ENCODE assay signal across 15 cellular contexts in the genomic region with DNA sequence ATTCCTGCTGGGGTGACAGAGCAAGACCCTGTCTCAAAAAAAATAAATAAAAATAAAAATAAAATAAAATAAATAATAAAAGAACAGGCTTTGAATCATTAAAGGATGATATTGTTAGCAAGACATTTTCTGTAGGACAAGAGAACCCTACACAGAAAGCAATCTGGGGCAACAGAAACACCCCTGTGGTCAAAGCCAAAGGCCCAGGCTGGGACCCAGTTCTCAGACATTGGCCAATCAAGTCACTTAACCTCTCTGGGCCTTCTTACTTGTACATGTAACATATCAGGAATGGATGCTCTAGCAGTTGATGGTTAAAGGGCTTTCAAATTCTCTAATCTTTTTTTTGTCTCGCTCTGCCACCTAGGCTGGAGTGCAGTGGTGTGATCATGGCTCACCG. TPM values are rescaled to one million over a fixed set of nuclear protein-coding genes. Genes with fewer than 3 reads are reported as not detected.
A peak's percentile ranks its signal among the peaks of the same experiment; 100 is the strongest.
DNase-seq lines count a peak whose midpoint lies in the region; ATAC-seq and TF ChIP-seq lines count a peak whose summit lies in the region.
"Had no signal": no experiment of that assay in that cellular context is flagged by ENCODE, and none has a peak within 500 bp of the region (broad histone marks: within the 10 kb centered on the region; RNA-seq: fewer than 3 reads in every experiment).

No MANE protein-coding gene starts in this region.

- peak overlapping the region; percentile 82; the same call in 1 of the 2 replicates for H2AFZ ChIP-seq in Loucy (ENCODE audit: low read length)

- no peaks in the 10 kb centered on the region for H4K20me1 ChIP-seq in Loucy (ENCODE audit: insufficient read depth, low read length, poor library complexity, severe bottlenecking)

- no peaks in the 10 kb centered on the region for H3K9me2 ChIP-seq in Loucy (replicated peaks; ENCODE audit: low read depth, low read length)

- H3K27ac Mint-ChIP-seq in activated T-cell treated with anti-CD3 and anti-CD28 coated beads, Interleukin-2, amount 50 U/mL, for 24 hours = peak overlapping the region; percentile 73
- peak overlapping the region; percentile 34 for H3K27ac Mint-ChIP-seq in activated T-helper 1 cell treated with anti-CD3 and anti-CD28 coated beads, Interleukin-12 subunit alpha, Interleukin-12 subunit beta, Interleukin-2, Interleukin-4 antibody, amounts not matched to agents 30 ng/mL and 10 ng/mL and 1 ng/mL, durations not matched to agents 14 hours and 24 hours and 36 hours
- H3K27ac Mint-ChIP-seq in stimulated activated effector memory CD8-positive, alpha-beta T cell treated with anti-CD3 and anti-CD28 coated beads, Interleukin-12 subunit alpha, Interleukin-12 subunit beta, amount 100 ng/mL, for 72 hours = peak overlapping the region; percentile 52

- no peak for TF ChIP-seq CTCF in Loucy (conservative IDR thresholded peaks at IDR 0.05; ENCODE audit: low read length)

- no peaks in the 10 kb centered on the region for H3K36me3 Mint-ChIP-seq in activated T-cell treated with anti-CD3 and anti-CD28 coated beads, Interleukin-2, amount 50 U/mL, for 24 hours (ENCODE audit: low read depth)
- no peaks in the 10 kb centered on the region for H3K36me3 Mint-ChIP-seq in activated T-helper 1 cell treated with anti-CD3 and anti-CD28 coated beads, Interleukin-12 subunit alpha, Interleukin-12 subunit beta, Interleukin-2, Interleukin-4 antibody, amounts not matched to agents 30 ng/mL and 10 ng/mL and 1 ng/mL, durations not matched to agents 14 hours and 24 hours and 36 hours (ENCODE audit: low read depth)
- H3K36me3 Mint-ChIP-seq in stimulated activated effector memory CD8-positive, alpha-beta T cell treated with anti-CD3 and anti-CD28 coated beads, Interleukin-12 subunit alpha, Interleukin-12 subunit beta, amount 100 ng/mL, for 72 hours = no peaks in the 10 kb centered on the region
- H3K36me3 Mint-ChIP-seq: CD8-positive, alpha-beta memory T cell had no signal

- peak overlapping the region; percentile 59 for H3K9ac ChIP-seq in Loucy (ENCODE audit: low read depth, low read length, poor library complexity, severe bottlenecking)

- H3K4me2 ChIP-seq in Loucy (ENCODE audit: low read depth, low read length, poor library complexity, severe bottlenecking) = peak overlapping the region; percentile 66

- H3K9me3 Mint-ChIP-seq in activated T-cell treated with anti-CD3 and anti-CD28 coated beads, Interleukin-2, amount 50 U/mL, for 24 hours = no peaks in the 10 kb centered on the region
- H3K9me3 Mint-ChIP-seq in activated T-helper 1 cell treated with anti-CD3 and anti-CD28 coated beads, Interleukin-12 subunit alpha, Interleukin-12 subunit beta, Interleukin-2, Interleukin-4 antibody, amounts not matched to agents 30 ng/mL and 10 ng/mL and 1 ng/mL, durations not matched to agents 14 hours and 24 hours and 36 hours = no peaks in the 10 kb centered on the region
- no peaks in the 10 kb centered on the region for H3K9me3 Mint-ChIP-seq in stimulated activated effector memory CD8-positive, alpha-beta T cell treated with anti-CD3 and anti-CD28 coated beads, Interleukin-12 subunit alpha, Interleukin-12 subunit beta, amount 100 ng/mL, for 72 hours
- H3K9me3 Mint-ChIP-seq: CD8-positive, alpha-beta memory T cell had no signal

- H3K4me1 ChIP-seq in Loucy (ENCODE audit: insufficient read depth, low read length, poor library complexity, severe bottlenecking) = peaks cover 26% of the 10 kb centered on the region

- no peaks in the 10 kb centered on the region for H3K27me3 ChIP-seq in Loucy (ENCODE audit: insufficient read depth, low read length, poor library complexity, severe bottlenecking)

- no peak for ATAC-seq in stimulated activated effector memory CD8-positive, alpha-beta T cell treated with anti-CD3 and anti-CD28 coated beads, Interleukin-12 subunit alpha, Interleukin-12 subunit beta, amount 100 ng/mL, for 72 hours

- no peaks in the 10 kb centered on the region for H3K9me3 ChIP-seq in Loucy (ENCODE audit: insufficient read depth, low read depth, low read length)

- intact Hi-C loops in activated T-helper 1 cell treated with anti-CD3 and anti-CD28 coated beads, Interleukin-12 subunit alpha, Interleukin-12 subunit beta, Interleukin-2, Interleukin-4 antibody, amounts not matched to agents 30 ng/mL and 10 ng/mL and 1 ng/mL, durations not matched to agents 14 hours and 24 hours and 36 hours (cut with micrococcal nuclease) = loop anchor here (1.0 kb wide), 7 partner anchors 16 to 396 kb away; a partner anchor contains a TSS

- H3K4me3 ChIP-seq in Loucy (ENCODE audit: low read length, poor library complexity, severe bottlenecking) = no peak overlapping the region

- H3K79me2 ChIP-seq in Loucy (ENCODE audit: insufficient read depth, low read length) = no peaks in the 10 kb centered on the region

- H3F3A ChIP-seq in Loucy (ENCODE audit: low read depth) = peaks cover 8% of the 10 kb centered on the region; the same call in 1 of the 2 replicates

- no peak for DNase-seq in activated T-cell treated with anti-CD3 and anti-CD28 coated beads, Interleukin-2, amount 50 U/mL, for 24 hours
- DNase-seq in activated T-cell treated with anti-CD3 and anti-CD28 coated beads, Interleukin-2, amount 50 U/mL, for 48 hours = no peak
- no peak for DNase-seq in activated T-helper 1 cell treated with anti-CD3 and anti-CD28 coated beads, Interleukin-12 subunit alpha, Interleukin-12 subunit beta, Interleukin-2, Interleukin-4 antibody, amounts not matched to agents 30 ng/mL and 10 ng/mL and 1 ng/mL, durations not matched to agents 14 hours and 24 hours and 36 hours (ENCODE audit: low spot score)
- DNase-seq in stimulated activated effector memory CD8-positive, alpha-beta T cell treated with anti-CD3 and anti-CD28 coated beads, Interleukin-12 subunit alpha, Interleukin-12 subunit beta, amount 100 ng/mL, for 72 hours (ENCODE audit: low spot score in 2 of 2) = no peak
- DNase-seq in retina = no peak
- no peak for DNase-seq in RPMI8226
- DNase-seq: DMS53, NCI-H1694 treated with DMSO at 0.1 percent for 48 hours, NCI-H510A, NCI-H774, OCI-M1, SHP77 treated with DMSO at 0.1 percent for 48 hours had no signal

- no peaks in the 10 kb centered on the region for H3K36me3 ChIP-seq in Loucy (ENCODE audit: insufficient read depth, low read length)

- peaks cover 21% of the 10 kb centered on the region for H3K4me1 Mint-ChIP-seq in activated T-cell treated with anti-CD3 and anti-CD28 coated beads, Interleukin-2, amount 50 U/mL, for 24 hours (ENCODE audit: low read depth)
- H3K4me1 Mint-ChIP-seq in activated T-helper 1 cell treated with anti-CD3 and anti-CD28 coated beads, Interleukin-12 subunit alpha, Interleukin-12 subunit beta, Interleukin-2, Interleukin-4 antibody, amounts not matched to agents 30 ng/mL and 10 ng/mL and 1 ng/mL, durations not matched to agents 14 hours and 24 hours and 36 hours (ENCODE audit: low read depth) = peaks cover 11% of the 10 kb centered on the region
- peaks cover 18% of the 10 kb centered on the region for H3K4me1 Mint-ChIP-seq in stimulated activated effector memory CD8-positive, alpha-beta T cell treated with anti-CD3 and anti-CD28 coated beads, Interleukin-12 subunit alpha, Interleukin-12 subunit beta, amount 100 ng/mL, for 72 hours

- no peak overlapping the region for H3K4me3 Mint-ChIP-seq in activated T-cell treated with anti-CD3 and anti-CD28 coated beads, Interleukin-2, amount 50 U/mL, for 24 hours
- no peak overlapping the region for H3K4me3 Mint-ChIP-seq in activated T-helper 1 cell treated with anti-CD3 and anti-CD28 coated beads, Interleukin-12 subunit alpha, Interleukin-12 subunit beta, Interleukin-2, Interleukin-4 antibody, amounts not matched to agents 30 ng/mL and 10 ng/mL and 1 ng/mL, durations not matched to agents 14 hours and 24 hours and 36 hours
- H3K4me3 Mint-ChIP-seq in stimulated activated effector memory CD8-positive, alpha-beta T cell treated with anti-CD3 and anti-CD28 coated beads, Interleukin-12 subunit alpha, Interleukin-12 subunit beta, amount 100 ng/mL, for 72 hours = no peak overlapping the region

- no peaks in the 10 kb centered on the region for H3K27me3 Mint-ChIP-seq in activated T-cell treated with anti-CD3 and anti-CD28 coated beads, Interleukin-2, amount 50 U/mL, for 24 hours
- peaks cover 1% of the 10 kb centered on the region for H3K27me3 Mint-ChIP-seq in activated T-helper 1 cell treated with anti-CD3 and anti-CD28 coated beads, Interleukin-12 subunit alpha, Interleukin-12 subunit beta, Interleukin-2, Interleukin-4 antibody, amounts not matched to agents 30 ng/mL and 10 ng/mL and 1 ng/mL, durations not matched to agents 14 hours and 24 hours and 36 hours (ENCODE audit: insufficient read depth)
- H3K27me3 Mint-ChIP-seq: CD8-positive, alpha-beta memory T cell had no signal

RNA-seq across cellular contexts. Expression of a gene that starts 35.5 kb away (rescaled TPM):
- total RNA-seq in activated T-helper 1 cell treated with anti-CD3 and anti-CD28 coated beads, Interleukin-12 subunit alpha, Interleukin-12 subunit beta, Interleukin-2, Interleukin-4 antibody, amounts not matched to agents 30 ng/mL and 10 ng/mL and 1 ng/mL, durations not matched to agents 14 hours and 24 hours and 36 hours = 75.2 and 85.2 TPM in 2 replicates
- total RNA-seq: RPMI7951 had no signal

RNA-seq across cellular contexts. Expression of a gene that starts 55.5 kb away (rescaled TPM):
- total RNA-seq in activated T-helper 1 cell treated with anti-CD3 and anti-CD28 coated beads, Interleukin-12 subunit alpha, Interleukin-12 subunit beta, Interleukin-2, Interleukin-4 antibody, amounts not matched to agents 30 ng/mL and 10 ng/mL and 1 ng/mL, durations not matched to agents 14 hours and 24 hours and 36 hours = 24.8 and 25.2 TPM in 2 replicates
